ENCODE assay signal across 8 cellular contexts in the genomic region with DNA sequence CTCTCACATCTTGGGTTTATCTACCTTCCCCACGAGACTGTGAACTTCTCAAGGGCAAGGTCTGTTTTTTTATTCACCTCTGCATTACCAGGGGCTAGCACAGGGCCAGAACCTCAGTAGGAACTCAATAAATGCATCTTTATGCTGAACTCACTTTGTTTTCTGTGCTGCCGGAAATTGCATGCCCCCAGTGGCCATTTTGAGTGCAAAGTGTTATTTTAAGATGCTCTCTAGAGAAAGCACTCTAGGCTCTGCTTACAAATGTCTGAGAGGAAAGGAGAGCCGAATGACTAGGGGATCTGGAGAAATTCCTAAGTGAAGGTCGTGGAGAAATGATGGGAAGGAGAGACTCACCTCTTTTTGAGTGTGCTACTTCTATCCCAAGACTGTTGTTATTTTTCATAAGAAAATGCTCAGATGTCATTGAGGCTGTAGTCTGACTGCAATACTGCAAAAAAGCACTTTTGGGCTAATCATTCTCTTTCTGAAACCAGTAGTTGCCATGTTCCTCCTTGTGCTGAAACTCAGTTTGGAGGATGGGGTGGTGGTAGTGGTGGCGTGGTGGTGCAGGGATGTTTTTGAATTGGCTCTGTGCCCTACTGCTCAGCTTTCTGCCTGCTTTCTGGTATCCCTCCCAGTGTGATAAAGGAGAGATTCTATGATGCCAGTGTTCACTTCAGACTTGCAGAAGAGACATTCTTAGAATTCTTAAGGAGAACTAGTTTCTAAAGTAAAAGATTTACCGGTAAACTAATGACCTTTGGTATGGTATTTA. TPM values are rescaled to one million over a fixed set of nuclear protein-coding genes. Genes with fewer than 3 reads are reported as not detected.
A peak's percentile ranks its signal among the peaks of the same experiment; 100 is the strongest.
DNase-seq lines count a peak whose midpoint lies in the region; ATAC-seq and TF ChIP-seq lines count a peak whose summit lies in the region.

No MANE protein-coding gene starts in this region.

- no peak overlapping the region for H3K27ac ChIP-seq in 22Rv1

- peak overlapping the region; percentile 88 for H3K4me3 Mint-ChIP-seq in activated T-helper 17 cell treated with anti-CD3 and anti-CD28 coated beads, Interleukin-2, amount 50 U/mL, for 72 hours

- peak; percentile 13 for DNase-seq in NCI-H69 (lab: John Stamatoyannopoulos, UW)
- DNase-seq in hepatic stellate cell (ENCODE audit: low spot score), result peak; percentile 25
- DNase-seq in stimulated activated naive CD4-positive, alpha-beta T cell (lab: John Stamatoyannopoulos, UW), result peak; percentile 2 to 38 (median 19)
- DNase-seq in NCI-H2196 treated with DMSO at 0.1 percent for 48 hours (lab: John Stamatoyannopoulos, UW; ENCODE audit: unreplicated experiment), result no peak

- H3K27ac Mint-ChIP-seq in activated T-helper 17 cell treated with anti-CD3 and anti-CD28 coated beads, Interleukin-2, amount 50 U/mL, for 72 hours, result peak overlapping the region; percentile 95

- no peaks in the 10 kb centered on the region for H3K27me3 Mint-ChIP-seq in activated T-helper 17 cell treated with anti-CD3 and anti-CD28 coated beads, Interleukin-2, amount 50 U/mL, for 72 hours

- H3K36me3 Mint-ChIP-seq in activated T-helper 17 cell treated with anti-CD3 and anti-CD28 coated beads, Interleukin-2, amount 50 U/mL, for 72 hours (ENCODE audit: low read depth), result peaks cover 18% of the 10 kb centered on the region

- no peaks in the 10 kb centered on the region for H3K9me3 Mint-ChIP-seq in activated T-helper 17 cell treated with anti-CD3 and anti-CD28 coated beads, Interleukin-2, amount 50 U/mL, for 72 hours

- H3K4me1 Mint-ChIP-seq in activated T-helper 17 cell treated with anti-CD3 and anti-CD28 coated beads, Interleukin-2, amount 50 U/mL, for 72 hours, result peaks cover 45% of the 10 kb centered on the region

- peak; percentile 15; the same call in 1 of the 2 replicates for TF ChIP-seq CTCF in 22Rv1 (IDR thresholded peaks at IDR 0.05)

- ATAC-seq in GM18502 (IDR thresholded peaks at IDR 0.05; ENCODE audit: poor library complexity, unreplicated experiment) (peak; percentile 76), HG02763 (IDR thresholded peaks at IDR 0.05; ENCODE audit: unreplicated experiment) (peak; percentile 55)
- ATAC-seq in activated T-helper 17 cell treated with anti-CD3 and anti-CD28 coated beads, Interleukin-2, amount 50 U/mL, for 72 hours (replicated peaks), result peak; percentile 39

RNA-seq across cellular contexts. Expression of a gene that starts 41.3 kb away (rescaled TPM):
- 10 to 100 TPM; 45.5 to 50.6 TPM for total RNA-seq in activated T-helper 17 cell treated with anti-CD3 and anti-CD28 coated beads, Interleukin-2, amount 50 U/mL, for 72 hours
